8 cellular contexts compared by ENCODE assay signal in the genomic region with DNA sequence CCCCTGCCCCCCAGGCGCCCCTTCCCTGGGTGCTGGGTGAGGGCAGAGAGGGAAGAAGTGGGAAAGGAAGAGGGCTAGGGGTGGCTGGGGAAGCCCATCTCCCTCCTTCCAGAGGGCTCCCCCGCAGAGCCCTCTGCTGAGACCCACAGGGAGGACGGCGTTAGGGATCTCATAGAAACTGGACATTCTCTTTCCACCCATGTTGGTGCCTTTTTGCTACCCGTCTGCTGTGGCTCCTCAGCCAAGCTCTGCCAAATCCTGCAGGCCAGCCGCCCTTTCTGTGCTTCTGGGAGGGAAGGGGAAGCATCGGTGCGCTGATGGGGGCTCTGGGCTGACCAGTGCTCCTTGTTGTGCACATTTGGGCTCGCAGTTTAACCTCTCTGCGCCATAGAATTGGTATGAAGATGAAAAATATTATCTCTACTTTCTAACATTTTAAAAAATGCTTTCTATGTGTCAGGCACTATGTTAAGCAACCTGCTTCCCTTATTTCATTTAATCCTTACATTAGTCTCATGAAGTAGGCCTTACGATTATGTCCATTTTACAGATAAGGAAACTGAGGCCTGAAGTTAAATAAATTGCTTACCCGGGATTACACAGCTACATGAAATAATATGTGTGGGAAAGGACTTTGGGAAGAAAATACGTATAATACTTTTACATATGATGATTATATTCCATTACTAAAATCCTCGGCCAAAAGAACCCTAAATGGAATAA. TPM values are rescaled to one million over a fixed set of nuclear protein-coding genes. Genes with fewer than 3 reads are reported as not detected.
A peak's percentile ranks its signal among the peaks of the same experiment; 100 is the strongest.
DNase-seq lines count a peak whose midpoint lies in the region; ATAC-seq and TF ChIP-seq lines count a peak whose summit lies in the region.

No MANE protein-coding gene starts in this region.

- peaks cover 12% of the 10 kb centered on the region for H3K4me1 ChIP-seq in CD4-positive, CD25-positive, alpha-beta regulatory T cell (ENCODE audit: control insufficient read depth, insufficient read depth, low read length, poor library complexity, severe bottlenecking)
- peaks cover 9% of the 10 kb centered on the region for H3K4me1 ChIP-seq in effector memory CD4-positive, alpha-beta T cell (ENCODE audit: control insufficient read depth, insufficient read depth, low read length, poor library complexity, severe bottlenecking)

- no peaks in the 10 kb centered on the region for H3K9me3 ChIP-seq in CD4-positive, CD25-positive, alpha-beta regulatory T cell (ENCODE audit: control insufficient read depth in 2 of 2, low read length in 2 of 2)
- H3K9me3 ChIP-seq in effector memory CD4-positive, alpha-beta T cell (ENCODE audit: control insufficient read depth, low read length), result no peaks in the 10 kb centered on the region

- no peak for TF ChIP-seq POLR2A in NB4 (IDR thresholded peaks at IDR 0.05; ENCODE audit: extremely low read depth, insufficient read length)

- peak overlapping the region; percentile 81 to 93 (median 88) for H3K4me3 Mint-ChIP-seq in CD4-positive, CD25-positive, alpha-beta regulatory T cell
- H3K4me3 Mint-ChIP-seq in nephron, result peak overlapping the region; percentile 93 to 97 (median 95)

- H3K4me3 ChIP-seq in CD4-positive, CD25-positive, alpha-beta regulatory T cell (ENCODE audit: low read depth, low read length), result peak overlapping the region; percentile 50
- H3K4me3 ChIP-seq in NB4 (ENCODE audit: low read depth, low read length), result peak overlapping the region; percentile 75
- H3K4me3 ChIP-seq in effector memory CD4-positive, alpha-beta T cell (ENCODE audit: insufficient read depth, low read depth, low read length, poor library complexity, severe bottlenecking), result peak overlapping the region; percentile 66

- H3K4me1 Mint-ChIP-seq in CD4-positive, CD25-positive, alpha-beta regulatory T cell, result peaks cover under 1 to 33% (median 10%) of the 10 kb centered on the region in 4 donors
- peaks cover 24% of the 10 kb centered on the region for H3K4me1 Mint-ChIP-seq in nephron

- no peaks in the 10 kb centered on the region for H3K36me3 ChIP-seq in CD4-positive, CD25-positive, alpha-beta regulatory T cell (ENCODE audit: control insufficient read depth, insufficient read depth, low read length)
- H3K36me3 ChIP-seq in effector memory CD4-positive, alpha-beta T cell (ENCODE audit: control insufficient read depth, insufficient read depth, low read length), result no peaks in the 10 kb centered on the region

- H3K27me3 ChIP-seq in CD4-positive, CD25-positive, alpha-beta regulatory T cell (ENCODE audit: control insufficient read depth, insufficient read depth, low read length), result no peaks in the 10 kb centered on the region
- no peaks in the 10 kb centered on the region for H3K27me3 ChIP-seq in effector memory CD4-positive, alpha-beta T cell (replicated peaks; ENCODE audit: control insufficient read depth, insufficient read depth, low read length, poor library complexity, severe bottlenecking)

- ATAC-seq in CD4-positive, CD25-positive, alpha-beta regulatory T cell (ENCODE audit: low read depth in 2 of 2), result peak in 1 of 2 donors; percentile 2
- ATAC-seq in HG03039 (IDR thresholded peaks at IDR 0.05; ENCODE audit: unreplicated experiment) (no peak), GM18867 (IDR thresholded peaks at IDR 0.05; ENCODE audit: unreplicated experiment) (no peak)

- no peaks in the 10 kb centered on the region for H3K36me3 Mint-ChIP-seq in CD4-positive, CD25-positive, alpha-beta regulatory T cell
- no peaks in the 10 kb centered on the region for H3K36me3 Mint-ChIP-seq in nephron (ENCODE audit: low read depth)

- H3K27me3 Mint-ChIP-seq in CD4-positive, CD25-positive, alpha-beta regulatory T cell, result peaks cover 4% of the 10 kb centered on the region
- H3K27me3 Mint-ChIP-seq in nephron (ENCODE audit: low read depth), result peaks cover 12% of the 10 kb centered on the region

- DNase-seq in CD4-positive, CD25-positive, alpha-beta regulatory T cell, result no peak
- peak; percentile 43 for DNase-seq in NB4 (ENCODE audit: low read depth)
- no peak for DNase-seq in effector memory CD4-positive, alpha-beta T cell
- DNase-seq in NCI-H1417 treated with DMSO at 0.1 percent for 48 hours (lab: John Stamatoyannopoulos, UW), result no peak
- no peak for DNase-seq in NCI-H2029 treated with DMSO at 0.1 percent for 48 hours (lab: John Stamatoyannopoulos, UW)

- no peak for TF ChIP-seq CTCF in NB4 (IDR thresholded peaks at IDR 0.05; ENCODE audit: low read depth, low read length)
- no peak for TF ChIP-seq CTCF in nephron (IDR thresholded peaks at IDR 0.05; ENCODE audit: unreplicated experiment in 3 of 3)

- no peaks in the 10 kb centered on the region for H3K9me3 Mint-ChIP-seq in CD4-positive, CD25-positive, alpha-beta regulatory T cell
- H3K9me3 Mint-ChIP-seq in nephron, result no peaks in the 10 kb centered on the region

- H3K27ac ChIP-seq in CD4-positive, CD25-positive, alpha-beta regulatory T cell (ENCODE audit: insufficient read depth, low read length, poor library complexity, severe bottlenecking), result peak overlapping the region; percentile 51
- H3K27ac ChIP-seq in effector memory CD4-positive, alpha-beta T cell (ENCODE audit: insufficient read depth, low read length, poor library complexity, severe bottlenecking), result peak overlapping the region; percentile 59

- peak overlapping the region in 2 of 3 donors; percentile 71 to 87 for H3K27ac Mint-ChIP-seq in CD4-positive, CD25-positive, alpha-beta regulatory T cell
- peak overlapping the region in 2 of 3 experiments; percentile 74 to 89 for H3K27ac Mint-ChIP-seq in nephron

RNA-seq across cellular contexts. Expression of a gene that starts 1.0 kb away (rescaled TPM):
- 4.9 TPM for total RNA-seq in CD4-positive, CD25-positive, alpha-beta regulatory T cell
- polyA plus RNA-seq in CD4-positive, CD25-positive, alpha-beta regulatory T cell, result 10 to 100 TPM in 1 of 4 donors, 1 to 10 TPM in 3; 7.3 to 12.7 (median 8.7) TPM

RNA-seq across cellular contexts. Expression of a gene that starts 15.3 kb away (rescaled TPM):
- 0.79 TPM for total RNA-seq in CD4-positive, CD25-positive, alpha-beta regulatory T cell
- under 1 TPM in 2 of 4 donors, not detected in 2; 0.10 to 0.14 TPM for polyA plus RNA-seq in CD4-positive, CD25-positive, alpha-beta regulatory T cell

RNA-seq across cellular contexts. Expression of a gene that starts 45.7 kb away (rescaled TPM):
- 163 TPM for total RNA-seq in CD4-positive, CD25-positive, alpha-beta regulatory T cell
- 10 to 100 TPM; 14.0 to 15.4 (median 15.3) TPM for polyA plus RNA-seq in CD4-positive, CD25-positive, alpha-beta regulatory T cell

RNA-seq across cellular contexts. Expression of a gene that starts 48.7 kb away (rescaled TPM):
- total RNA-seq in CD4-positive, CD25-positive, alpha-beta regulatory T cell, result not detected
- under 1 TPM in 1 of 4 donors, not detected in 3; 0.45 TPM for polyA plus RNA-seq in CD4-positive, CD25-positive, alpha-beta regulatory T cell
